ENCODE assay signal across 9 cellular contexts in genomic region chr11:134045799-134046635, GRCh38. TPM values are rescaled to one million over a fixed set of nuclear protein-coding genes. Genes with fewer than 3 reads are reported as not detected.
DNase-seq lines count a peak whose midpoint lies in the region; ATAC-seq and TF ChIP-seq lines count a peak whose summit lies in the region.
"Had no signal": no experiment of that assay in that cellular context is flagged by ENCODE, and none has a peak within 500 bp of the region (broad histone marks: within the 10 kb centered on the region; RNA-seq: fewer than 3 reads in every experiment).

No MANE protein-coding gene starts in this region.

- H3K4me3 ChIP-seq in NB4 (ENCODE audit: low read depth, low read length) = no peak overlapping the region
- no peak overlapping the region for H3K4me3 ChIP-seq in mesenchymal stem cell (ENCODE audit: insufficient read depth in 1 of 2, low read depth in 1 of 2, low read length in 2 of 2)

- no peaks in the 10 kb centered on the region for H3K9me3 Mint-ChIP-seq in CD4-positive, alpha-beta T cell
- no peaks in the 10 kb centered on the region for H3K9me3 Mint-ChIP-seq in activated naive CD8-positive, alpha-beta T cell treated with anti-CD3 and anti-CD28 coated beads for 36 hours
- H3K9me3 Mint-ChIP-seq: natural killer cell had no signal

- H3K27ac Mint-ChIP-seq in CD4-positive, alpha-beta T cell = no peak overlapping the region
- H3K27ac Mint-ChIP-seq in activated naive CD8-positive, alpha-beta T cell treated with anti-CD3 and anti-CD28 coated beads for 36 hours = no peak overlapping the region
- H3K27ac Mint-ChIP-seq: natural killer cell had no signal

- intact Hi-C loops in CD4-positive, alpha-beta T cell (cut with DNase I, micrococcal nuclease) = loop anchor here in 1 of 2 experiments (2.0 kb wide), 1 partner anchor 77 kb away; no protein-coding TSS in a partner anchor

- no peak for TF ChIP-seq CTCF in CD4-positive, alpha-beta T cell (IDR thresholded peaks at IDR 0.05)
- TF ChIP-seq CTCF in NB4 (IDR thresholded peaks at IDR 0.05; ENCODE audit: low read depth, low read length) = peak; percentile 17

- no peak overlapping the region for H4K91ac ChIP-seq in mesenchymal stem cell (ENCODE audit: low read length)

- H3K36me3 ChIP-seq in mesenchymal stem cell (ENCODE audit: control insufficient read depth in 1 of 2, insufficient read depth in 2 of 2, low read depth in 1 of 2, low read length in 2 of 2) = no peaks in the 10 kb centered on the region

- H3K4me1 ChIP-seq in mesenchymal stem cell (ENCODE audit: control insufficient read depth, insufficient read depth, low read depth, low read length) = peaks cover 5% of the 10 kb centered on the region

- H3K27ac ChIP-seq in CD4-positive, alpha-beta T cell (ENCODE audit: low read depth, low read length) = no peak overlapping the region
- no peak overlapping the region for H3K27ac ChIP-seq in mesenchymal stem cell (ENCODE audit: low read length, poor library complexity, severe bottlenecking)

- H3K4me2 ChIP-seq in mesenchymal stem cell (ENCODE audit: low read length, poor library complexity, severe bottlenecking) = no peak overlapping the region

- H3K79me1 ChIP-seq in mesenchymal stem cell (replicated peaks; ENCODE audit: low read length, poor library complexity, severe bottlenecking) = no peaks in the 10 kb centered on the region

- TF ChIP-seq POLR2A in NB4 (IDR thresholded peaks at IDR 0.05; ENCODE audit: extremely low read depth, insufficient read length) = no peak

- H3K27me3 ChIP-seq in CD4-positive, alpha-beta T cell (ENCODE audit: control insufficient read depth, insufficient read depth, low read length) = no peaks in the 10 kb centered on the region
- H3K27me3 ChIP-seq in mesenchymal stem cell (ENCODE audit: control insufficient read depth in 1 of 2, insufficient read depth in 1 of 2, low read length in 2 of 2) = peaks cover 5 to 41% of the 10 kb centered on the region in 2 experiments

- no peak overlapping the region for H3K18ac ChIP-seq in mesenchymal stem cell (ENCODE audit: low read depth in 1 of 2, low read length in 2 of 2)

- no peak overlapping the region for H3K14ac ChIP-seq in mesenchymal stem cell (ENCODE audit: low read length in 2 of 2)

- no peak overlapping the region for H3K23ac ChIP-seq in mesenchymal stem cell (ENCODE audit: low read length in 2 of 2)

- no peak overlapping the region for H4K8ac ChIP-seq in mesenchymal stem cell (ENCODE audit: low read length)

- peaks cover 23% of the 10 kb centered on the region for H3K27me3 Mint-ChIP-seq in CD4-positive, alpha-beta T cell
- H3K27me3 Mint-ChIP-seq in activated naive CD8-positive, alpha-beta T cell treated with anti-CD3 and anti-CD28 coated beads for 36 hours = peaks cover 15% of the 10 kb centered on the region

- H3K9me3 ChIP-seq in CD4-positive, alpha-beta T cell (ENCODE audit: control insufficient read depth, low read length) = no peaks in the 10 kb centered on the region
- H3K9me3 ChIP-seq in mesenchymal stem cell (ENCODE audit: control insufficient read depth, low read length) = no peaks in the 10 kb centered on the region

- H3K36me3 Mint-ChIP-seq in CD4-positive, alpha-beta T cell (ENCODE audit: low read depth) = no peaks in the 10 kb centered on the region
- no peaks in the 10 kb centered on the region for H3K36me3 Mint-ChIP-seq in activated naive CD8-positive, alpha-beta T cell treated with anti-CD3 and anti-CD28 coated beads for 36 hours
- H3K36me3 Mint-ChIP-seq: natural killer cell had no signal

- no peak overlapping the region for H2BK120ac ChIP-seq in mesenchymal stem cell (ENCODE audit: low read depth, low read length)

- H3K4me3 Mint-ChIP-seq in CD4-positive, alpha-beta T cell = no peak overlapping the region
- no peak overlapping the region for H3K4me3 Mint-ChIP-seq in activated naive CD8-positive, alpha-beta T cell treated with anti-CD3 and anti-CD28 coated beads for 36 hours
- H3K4me3 Mint-ChIP-seq: natural killer cell had no signal

- H2AFZ ChIP-seq in mesenchymal stem cell (ENCODE audit: low read depth, low read length) = peak overlapping the region; percentile 11

- H2BK15ac ChIP-seq in mesenchymal stem cell (ENCODE audit: low read depth, poor library complexity, severe bottlenecking) = no peak overlapping the region

- peak in 2 of 10 experiments; percentile 20 to 40 for DNase-seq in CD4-positive, alpha-beta T cell
- DNase-seq in NB4 (ENCODE audit: low read depth) = peak; percentile 27
- DNase-seq in activated naive CD8-positive, alpha-beta T cell treated with anti-CD3 and anti-CD28 coated beads for 36 hours = peak; percentile 36
- DNase-seq in mesenchymal stem cell = peak; percentile 21
- no peak for DNase-seq in HEK293T (ENCODE audit: extremely low spot score)
- DNase-seq in left lobe of liver (ENCODE audit: low spot score) = no peak
- no peak for DNase-seq in superior temporal gyrus (ENCODE audit: extremely low spot score)
- no peak for DNase-seq in EL
- DNase-seq: natural killer cell had no signal

- H2AK5ac ChIP-seq in mesenchymal stem cell (ENCODE audit: low read length, severe bottlenecking) = no peak overlapping the region

- H3K4me1 Mint-ChIP-seq in CD4-positive, alpha-beta T cell (ENCODE audit: low read depth) = peaks cover 5% of the 10 kb centered on the region
- peaks cover 3% of the 10 kb centered on the region for H3K4me1 Mint-ChIP-seq in activated naive CD8-positive, alpha-beta T cell treated with anti-CD3 and anti-CD28 coated beads for 36 hours
- H3K4me1 Mint-ChIP-seq: natural killer cell had no signal

- H2BK5ac ChIP-seq in mesenchymal stem cell (ENCODE audit: low read depth, low read length, poor library complexity, severe bottlenecking) = no peak overlapping the region

- WGBS in mesenchymal stem cell = 81% methylated on average over 25 of the region's 25 CpGs

- no peak overlapping the region for H3K9ac ChIP-seq in mesenchymal stem cell (ENCODE audit: low read length)

- POLR2A ChIA-PET in CD4-positive, alpha-beta T cell (lab: Charles Lee) = interaction anchor here (0.6 kb wide), 1 partner anchor 99 kb away, joined by 3 read pairs; no protein-coding TSS in a partner anchor
- POLR2A ChIA-PET in HEK293T (lab: Yijun Ruan, JAX) = interaction anchor here (2.8 kb wide), 1 partner anchor 12 kb away, joined by 9 read pairs; no protein-coding TSS in a partner anchor

- no peak overlapping the region for H3K4ac ChIP-seq in mesenchymal stem cell (ENCODE audit: low read depth in 1 of 2, low read length in 2 of 2)

- CTCF ChIA-PET in CD4-positive, alpha-beta T cell (lab: Charles Lee) = interaction anchor here (0.6 to 1.1 kb wide), 2 partner anchors 41 to 118 kb away, joined by 3 to 7 read pairs; no protein-coding TSS in a partner anchor
- CTCF ChIA-PET in HEK293T (lab: Yijun Ruan, JAX) = interaction anchor here (1.0 to 1.2 kb wide), 2 partner anchors 118 to 121 kb away, joined by 4 read pairs; no protein-coding TSS in a partner anchor

- no peak overlapping the region for H2BK12ac ChIP-seq in mesenchymal stem cell (ENCODE audit: low read length in 2 of 2)

- ATAC-seq in CD4-positive, alpha-beta T cell (ENCODE audit: poor library complexity) = peak; percentile 60
- ATAC-seq in left lobe of liver = no peak

TF ChIP-seq in HEK293T, 16 proteins besides CTCF, POLR2A, EP300 and RAD21:
- TF ChIP-seq LEF1 (IDR thresholded peaks at IDR 0.05; ENCODE audit: borderline replicate concordance) (no peak), SUZ12 (IDR thresholded peaks at IDR 0.05) (no peak), SP1 (IDR thresholded peaks at IDR 0.05) (no peak), FOXM1 (IDR thresholded peaks at IDR 0.05; ENCODE audit: borderline replicate concordance) (no peak), NFRKB (IDR thresholded peaks at IDR 0.05) (no peak), TARDBP (IDR thresholded peaks at IDR 0.05) (no peak), BHLHE40 (IDR thresholded peaks at IDR 0.05; ENCODE audit: borderline replicate concordance) (no peak), FOXA1 (IDR thresholded peaks at IDR 0.05) (no peak), ARNT (IDR thresholded peaks at IDR 0.05) (no peak), HDGF (IDR thresholded peaks at IDR 0.05; ENCODE audit: borderline replicate concordance) (no peak), ELF4 (IDR thresholded peaks at IDR 0.05) (no peak), CTBP1 (IDR thresholded peaks at IDR 0.05; ENCODE audit: borderline replicate concordance) (no peak)
- TF ChIP-seq, protein P1, sequence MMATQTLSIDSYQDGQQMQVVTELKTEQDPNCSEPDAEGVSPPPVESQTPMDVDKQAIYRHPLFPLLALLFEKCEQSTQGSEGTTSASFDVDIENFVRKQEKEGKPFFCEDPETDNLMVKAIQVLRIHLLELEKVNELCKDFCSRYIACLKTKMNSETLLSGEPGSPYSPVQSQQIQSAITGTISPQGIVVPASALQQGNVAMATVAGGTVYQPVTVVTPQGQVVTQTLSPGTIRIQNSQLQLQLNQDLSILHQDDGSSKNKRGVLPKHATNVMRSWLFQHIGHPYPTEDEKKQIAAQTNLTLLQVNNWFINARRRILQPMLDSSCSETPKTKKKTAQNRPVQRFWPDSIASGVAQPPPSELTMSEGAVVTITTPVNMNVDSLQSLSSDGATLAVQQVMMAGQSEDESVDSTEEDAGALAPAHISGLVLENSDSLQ (IDR thresholded peaks at IDR 0.05) = no peak

RNA-seq across cellular contexts. Expression of gene JAM3, which starts 22.9 kb away (rescaled TPM):
- 10 to 100 TPM; 13.5 to 15.3 TPM for total RNA-seq in CD4-positive, alpha-beta T cell
- total RNA-seq in activated naive CD8-positive, alpha-beta T cell treated with anti-CD3 and anti-CD28 coated beads for 36 hours = 10 to 100 TPM; 18.3 to 21.2 TPM
- polyA plus RNA-seq in mesenchymal stem cell (2013, experiment 1 of 2) = 56.5 TPM
- 57.3 TPM for polyA plus RNA-seq in mesenchymal stem cell (2013, experiment 2 of 2)
- 0.75 TPM for total RNA-seq in left lobe of liver

Comparison
In these comparisons a context has a peak if more than half of its experiments do, and no peak if none do; other contexts are left out.
1. DNase-seq: peak in NB4 (single experiment), activated naive CD8-positive, alpha-beta T cell treated with anti-CD3 and anti-CD28 coated beads for 36 hours (single experiment) and mesenchymal stem cell (single experiment); none in HEK293T (single experiment), left lobe of liver (single experiment), superior temporal gyrus (single experiment) and EL (single experiment).